In the genomic region with DNA sequence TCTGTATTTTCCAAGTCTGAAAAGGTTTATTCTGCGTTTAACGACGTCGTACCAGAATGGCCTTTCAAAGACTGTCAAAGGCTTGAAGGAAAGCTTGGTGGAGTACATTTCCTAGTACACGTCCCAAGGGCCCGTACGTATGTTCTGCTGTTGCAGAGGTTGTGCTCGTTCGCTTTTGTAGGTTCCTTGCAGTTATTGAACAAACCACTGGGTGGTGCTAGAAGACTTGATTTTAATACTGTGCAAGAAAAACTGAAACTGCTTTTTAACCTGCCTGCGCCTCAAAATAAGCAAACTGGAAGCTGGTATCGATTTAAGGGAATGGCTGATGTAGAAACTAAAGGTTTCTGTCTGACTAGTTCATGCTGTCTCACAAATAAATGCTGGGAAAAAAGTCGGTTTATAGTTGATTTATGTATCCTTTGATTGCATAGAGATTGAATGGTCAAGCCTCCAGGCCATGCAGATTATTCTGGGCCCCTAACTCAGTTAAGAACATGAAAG, we compare ENCODE assay signal across 8 cellular contexts. TPM values are rescaled to one million over a fixed set of nuclear protein-coding genes. Genes with fewer than 3 reads are reported as not detected.
DNase-seq lines count a peak whose midpoint lies in the region; ATAC-seq and TF ChIP-seq lines count a peak whose summit lies in the region.

No MANE protein-coding gene starts in this region.

- H3K27me3 ChIP-seq in SK-N-SH (ENCODE audit: insufficient read depth) = no peaks in the 10 kb centered on the region

- 27% methylated on average over 12 of the region's 12 CpGs for WGBS in SK-N-SH (ENCODE audit: low lambda C conversion rate)

- ATAC-seq in GM21526 (IDR thresholded peaks at IDR 0.05; ENCODE audit: low FRiP score, unreplicated experiment) = peak; percentile 53
- ATAC-seq in activated naive CD8-positive, alpha-beta T cell treated with anti-CD3 and anti-CD28 coated beads, Interleukin-2, amount 10 ng/mL, durations not matched to agents 7 days and 5 days (ENCODE audit: low read depth) = peak; percentile 84

- H3F3A ChIP-seq in SK-N-SH (replicated peaks; ENCODE audit: insufficient read depth) = peaks cover 9% of the 10 kb centered on the region

- DNase-seq in Caki2 (ENCODE audit: low read depth) (peak; percentile 68), MV-4-11 (lab: John Stamatoyannopoulos, UW) (peak; percentile 86), SK-N-SH (peak; percentile 62), glomerular visceral epithelial cell (ENCODE audit: extremely low spot score) (peak; percentile 84), progenitor cell of endocrine pancreas (ENCODE audit: low spot score, unreplicated experiment) (peak; percentile 59), GOT3 (lab: John Stamatoyannopoulos, UW) (no peak)
- DNase-seq in activated naive CD8-positive, alpha-beta T cell treated with anti-CD3 and anti-CD28 coated beads, Interleukin-2, amount 10 ng/mL, durations not matched to agents 7 days and 5 days = no peak

- peaks cover 11% of the 10 kb centered on the region in 2 experiments for H3K36me3 ChIP-seq in SK-N-SH (replicated peaks in 1 of 2; ENCODE audit: control insufficient read depth in 1 of 2, insufficient read depth in 2 of 2, low read length in 1 of 2)

- peak overlapping the region; percentile 35 for H3K27ac Mint-ChIP-seq in activated naive CD8-positive, alpha-beta T cell treated with anti-CD3 and anti-CD28 coated beads, Interleukin-2, amount 10 ng/mL, durations not matched to agents 7 days and 5 days
- H3K27ac Mint-ChIP-seq in progenitor cell of endocrine pancreas = peak overlapping the region; percentile 79

- peaks cover 59% of the 10 kb centered on the region for H3K4me1 Mint-ChIP-seq in activated naive CD8-positive, alpha-beta T cell treated with anti-CD3 and anti-CD28 coated beads, Interleukin-2, amount 10 ng/mL, durations not matched to agents 7 days and 5 days
- H3K4me1 Mint-ChIP-seq in progenitor cell of endocrine pancreas (ENCODE audit: low read depth) = peaks cover 4% of the 10 kb centered on the region

- no peak overlapping the region for H2AFZ ChIP-seq in SK-N-SH (ENCODE audit: low read depth)

- H3K27ac ChIP-seq in SK-N-SH (ENCODE audit: low read depth in 2 of 2, low read length in 1 of 2) = no peak overlapping the region

- POLR2A ChIA-PET in SK-N-SH (lab: Yijun Ruan, JAX) = no interaction called here
- POLR2A ChIA-PET in activated naive CD8-positive, alpha-beta T cell treated with anti-CD3 and anti-CD28 coated beads, Interleukin-2, amount 10 ng/mL, durations not matched to agents 7 days and 5 days (lab: Charles Lee) = interaction anchor here (1.0 to 1.2 kb wide), 2 partner anchors 196 to 218 kb away, joined by 3 read pairs; no protein-coding TSS in a partner anchor

- peaks cover 67% of the 10 kb centered on the region for H4K20me1 ChIP-seq in SK-N-SH (ENCODE audit: insufficient read depth)

- in situ Hi-C loops in Caki2 (cut with HindIII; ENCODE audit: low pct_unique_long_range_greater_than_20kb, low sequenced_read_pairs) = no loop called here

- peaks cover 96% of the 10 kb centered on the region for H3K79me2 ChIP-seq in SK-N-SH (ENCODE audit: insufficient read depth)

- H3K4me1 ChIP-seq in SK-N-SH (ENCODE audit: control insufficient read depth in 1 of 2, insufficient read depth in 2 of 2, low read depth in 1 of 2, low read length in 1 of 2) = no peaks in the 10 kb centered on the region; a peak in 1 of 4 replicates

- CTCF ChIA-PET in SK-N-SH (lab: Yijun Ruan, JAX) = interaction anchor here (0.6 to 14.8 kb wide), 51 partner anchors 8 to 417 kb away, joined by 3 to 428 read pairs (median 5); no protein-coding TSS in a partner anchor

- TF ChIP-seq RAD21 in SK-N-SH (IDR thresholded peaks at IDR 0.05; ENCODE audit: low read length) = peak; percentile 93

- no peaks in the 10 kb centered on the region for H3K9me2 ChIP-seq in SK-N-SH

- no peak overlapping the region for H3K9ac ChIP-seq in SK-N-SH

- no peak overlapping the region; the same call in 1 of the 2 replicates for H3K4me2 ChIP-seq in SK-N-SH

- H3K36me3 Mint-ChIP-seq in activated naive CD8-positive, alpha-beta T cell treated with anti-CD3 and anti-CD28 coated beads, Interleukin-2, amount 10 ng/mL, durations not matched to agents 7 days and 5 days = peaks cover 5% of the 10 kb centered on the region
- H3K36me3 Mint-ChIP-seq in progenitor cell of endocrine pancreas (ENCODE audit: insufficient read depth) = no peaks in the 10 kb centered on the region

- H3K27me3 Mint-ChIP-seq in activated naive CD8-positive, alpha-beta T cell treated with anti-CD3 and anti-CD28 coated beads, Interleukin-2, amount 10 ng/mL, durations not matched to agents 7 days and 5 days = no peaks in the 10 kb centered on the region
- no peaks in the 10 kb centered on the region for H3K27me3 Mint-ChIP-seq in progenitor cell of endocrine pancreas

- H3K4me3 ChIP-seq in SK-N-SH (ENCODE audit: low read depth in 2 of 2, low read length in 1 of 2) = peak overlapping the region in 1 of 2 experiments; percentile 4; a peak in 1 of 4 replicates

- no peak for TF ChIP-seq EP300 in SK-N-SH (IDR thresholded peaks at IDR 0.05; ENCODE audit: borderline replicate concordance in 1 of 2, low read depth in 1 of 2, low read length in 1 of 2)

- H3K4me3 Mint-ChIP-seq in activated naive CD8-positive, alpha-beta T cell treated with anti-CD3 and anti-CD28 coated beads, Interleukin-2, amount 10 ng/mL, durations not matched to agents 7 days and 5 days = peak overlapping the region; percentile 40
- no peak overlapping the region for H3K4me3 Mint-ChIP-seq in progenitor cell of endocrine pancreas (ENCODE audit: low read depth)

- no peaks in the 10 kb centered on the region for H3K9me3 ChIP-seq in SK-N-SH

- peak; percentile 85 for TF ChIP-seq CTCF in SK-N-SH (IDR thresholded peaks at IDR 0.05)
- TF ChIP-seq CTCF in progenitor cell of endocrine pancreas (IDR thresholded peaks at IDR 0.05; ENCODE audit: unreplicated experiment) = peak; percentile 88

- H3K9me3 Mint-ChIP-seq in activated naive CD8-positive, alpha-beta T cell treated with anti-CD3 and anti-CD28 coated beads, Interleukin-2, amount 10 ng/mL, durations not matched to agents 7 days and 5 days = no peaks in the 10 kb centered on the region
- no peaks in the 10 kb centered on the region for H3K9me3 Mint-ChIP-seq in progenitor cell of endocrine pancreas (ENCODE audit: low read depth)

TF ChIP-seq in SK-N-SH, 30 proteins besides CTCF, POLR2A, EP300 and RAD21:
- TF ChIP-seq RXRA (IDR thresholded peaks at IDR 0.05; ENCODE audit: borderline replicate concordance, low read depth) = no peak
- TF ChIP-seq SMC3 (IDR thresholded peaks at IDR 0.05; ENCODE audit: low read depth, low read length) = peak; percentile 77
TF ChIP-seq in SK-N-SH: peak in this region for 1.

RNA-seq across cellular contexts. Expression of gene USP10, which starts 54.6 kb away (rescaled TPM):
- total RNA-seq in Caki2 (2014; rRNA removed; shearing (Covaris generic); ENCODE audit: low replicate concordance) = 45.3 and 57.0 TPM in 2 replicates
- 41.6 and 49.2 TPM in 2 replicates for polyA plus RNA-seq in SK-N-SH (2012; rRNA removed)
- polyA plus RNA-seq in SK-N-SH (2012; cell fraction: cytosol; rRNA removed) = 27.1 and 31.0 TPM in 2 replicates
- polyA plus RNA-seq in SK-N-SH (2012; cell fraction: nucleus; rRNA removed) = 103 and 133 TPM in 2 replicates
- 10 to 100 TPM; 75.2 to 75.8 TPM for total RNA-seq in activated naive CD8-positive, alpha-beta T cell treated with anti-CD3 and anti-CD28 coated beads, Interleukin-2, amount 10 ng/mL, durations not matched to agents 7 days and 5 days
- 124 and 139 TPM in 2 replicates for total RNA-seq in progenitor cell of endocrine pancreas

Comparison
In these comparisons a context has a peak if more than half of its experiments do, and no peak if none do; other contexts are left out.
1. DNase-seq: peak in Caki2 (single experiment), MV-4-11 (single experiment), SK-N-SH (single experiment), glomerular visceral epithelial cell (single experiment) and progenitor cell of endocrine pancreas (single experiment); none in activated naive CD8-positive, alpha-beta T cell treated with anti-CD3 and anti-CD28 coated beads, Interleukin-2, amount 10 ng/mL, durations not matched to agents 7 days and 5 days (single experiment) and GOT3 (single experiment).